8 cellular contexts compared by ENCODE assay signal in the genomic region with DNA sequence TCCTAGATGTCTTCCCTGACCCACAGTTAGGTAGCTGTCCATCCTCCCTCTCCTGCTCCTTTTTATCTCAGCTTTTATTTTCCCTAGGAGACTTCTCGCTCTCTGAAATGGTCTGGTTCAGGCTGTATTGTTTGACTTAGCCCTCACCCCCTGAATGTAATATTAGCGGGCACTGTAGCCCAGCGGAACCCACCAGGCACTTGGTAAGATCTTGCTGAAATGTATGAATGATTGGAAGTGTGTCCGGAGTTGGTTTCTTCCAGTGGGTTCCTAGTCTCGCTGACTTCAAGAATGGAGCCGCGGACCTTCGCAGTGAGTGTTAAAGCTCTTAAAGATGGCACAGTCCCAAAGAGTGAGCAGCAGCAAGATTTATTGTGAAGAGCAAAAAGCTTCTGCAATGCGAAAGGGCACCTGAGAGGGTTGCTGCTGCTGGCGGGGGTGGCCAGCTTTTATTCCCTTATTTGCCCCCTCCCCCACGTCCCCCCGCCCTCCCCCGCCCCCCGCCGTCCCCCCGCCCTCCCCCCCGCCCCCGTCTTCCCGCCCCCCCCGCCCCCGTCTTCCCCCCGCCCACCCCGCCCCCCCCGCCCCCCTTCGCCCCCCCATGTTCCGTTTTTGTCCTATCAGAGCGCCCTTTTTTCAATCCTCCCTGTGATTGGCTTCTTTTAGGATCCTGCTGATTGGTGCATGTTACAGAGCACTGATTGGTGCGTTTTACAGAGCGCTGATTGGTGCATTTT. TPM values are rescaled to one million over a fixed set of nuclear protein-coding genes. Genes with fewer than 3 reads are reported as not detected.
DNase-seq lines count a peak whose midpoint lies in the region; ATAC-seq and TF ChIP-seq lines count a peak whose summit lies in the region.

No MANE protein-coding gene starts in this region.

- H2BK120ac ChIP-seq in IMR-90 (ENCODE audit: low read depth, low read length): 0 out of 2 replicates have a peak overlapping the region, but pooled peaks have one; percentile 78

- H3K23ac ChIP-seq in IMR-90 (ENCODE audit: low read depth, low read length): no peak overlapping the region

- H3K9me1 ChIP-seq in IMR-90 (ENCODE audit: insufficient read depth, low read length): no peaks in the 10 kb centered on the region

- DNase-seq in DMS79 (lab: John Stamatoyannopoulos, UW): peak; percentile 51
- no peak for DNase-seq in DMS79 treated with DMSO at 0.1 percent for 48 hours (lab: John Stamatoyannopoulos, UW)
- DNase-seq in IMR-90: peak; percentile 68
- DNase-seq in ascending aorta (ENCODE audit: low spot score in 2 of 2): no peak
- DNase-seq in kidney epithelial cell (ENCODE audit: low read depth): no peak
- DNase-seq in thyroid gland: no peak
- no peak for DNase-seq in activated effector memory CD4-positive, alpha-beta T cell treated with Interleukin-2 at 50 U/mL for 16 hours
- DNase-seq in EL: no peak

- H4K91ac ChIP-seq in IMR-90 (ENCODE audit: insufficient read depth, low read depth, low read length): no peak overlapping the region

- intact Hi-C loops in IMR-90 (cut with micrococcal nuclease): no loop called here
- intact Hi-C loops in ascending aorta (cut with DNase I): loop anchor here (1.0 to 5.0 kb wide), 4 partner anchors 29 to 574 kb away; partner anchors contain the start of genes RAB7A and RUVBL1
- intact Hi-C loops in thyroid gland (cut with DNase I): no loop called here

- peak overlapping the region; percentile 75 for H4K5ac ChIP-seq in IMR-90 (ENCODE audit: low read depth, low read length)

- dilution Hi-C loops in IMR-90 (cut with HindIII; ENCODE audit: low sequenced_read_pairs, unreplicated experiment): no loop called here

- H3K9me3 ChIP-seq in IMR-90 (ENCODE audit: control insufficient read depth, insufficient read depth, low read length): peaks cover 2% of the 10 kb centered on the region; the same call in 1 of the 2 replicates
- H3K9me3 ChIP-seq in ascending aorta: no peaks in the 10 kb centered on the region
- H3K9me3 ChIP-seq in thyroid gland: no peaks in the 10 kb centered on the region

- 0 out of 3 replicates have a peak overlapping the region, but pooled peaks have one; percentile 64 for H2BK15ac ChIP-seq in IMR-90 (ENCODE audit: low read depth, low read length)

- TF ChIP-seq CTCF in IMR-90 (conservative IDR thresholded peaks at IDR 0.05; ENCODE audit: low read depth, low read length) (no peak), ascending aorta (IDR thresholded peaks at IDR 0.05) (no peak), kidney epithelial cell (IDR thresholded peaks at IDR 0.05; ENCODE audit: insufficient read depth, low read length, poor library complexity, severe bottlenecking) (no peak), thyroid gland (IDR thresholded peaks at IDR 0.05) (no peak)

- H2AK5ac ChIP-seq in IMR-90 (ENCODE audit: low read depth, low read length): no peak overlapping the region

- H3K4me1 ChIP-seq in IMR-90 (ENCODE audit: control insufficient read depth, insufficient read depth, low read length) (0 out of 2 replicates have a peak, but pooled peaks cover 2% of the 10 kb centered on the region), ascending aorta (peaks cover 6 to 10% of the 10 kb centered on the region in 2 donors), thyroid gland (peaks cover 2 to 6% of the 10 kb centered on the region in 2 donors)

- H2BK5ac ChIP-seq in IMR-90 (ENCODE audit: low read depth, low read length, poor library complexity, severe bottlenecking): no peak overlapping the region

- no peak overlapping the region for H3K56ac ChIP-seq in IMR-90 (ENCODE audit: extremely low read depth, insufficient read depth, low read length)

- WGBS in IMR-90 (ENCODE audit: extremely low coverage in 2 of 2, insufficient read length in 1 of 2), 2 experiments: 98% methylated on average over 6 of the region's 29 CpGs; no CpG with 5 or more reads in 1 of the 2 experiments
- 50 to 54% methylated on average over 14 to 22 of the region's 29 CpGs for WGBS in thyroid gland, 2 donors

- CTCF ChIA-PET in IMR-90 (lab: Yijun Ruan, JAX): no interaction called here

- no peak for TF ChIP-seq POLR2A in IMR-90 (IDR thresholded peaks at IDR 0.05; ENCODE audit: low read depth, low read length)
- no peak for TF ChIP-seq POLR2A in thyroid gland (IDR thresholded peaks at IDR 0.05)

- no peak overlapping the region for H2AK9ac ChIP-seq in IMR-90 (replicated peaks; ENCODE audit: low read depth, low read length, poor library complexity)

- H3K4me3 ChIP-seq in IMR-90 (ENCODE audit: insufficient read depth, low read depth, low read length) (peak overlapping the region; percentile 90), ascending aorta (peak overlapping the region; percentile 81 to 84), kidney epithelial cell (ENCODE audit: low read depth, low read length) (peak overlapping the region; percentile 90), thyroid gland (replicated peaks in 1 of 3) (peak overlapping the region in 2 of 3 donors; percentile 72 to 82)

- peak overlapping the region; percentile 99 for H2AFZ ChIP-seq in IMR-90 (replicated peaks; ENCODE audit: low read length, poor library complexity)

- H3K79me1 ChIP-seq in IMR-90 (ENCODE audit: low read depth in 1 of 2, low read length in 2 of 2): peaks cover 12 to 20% of the 10 kb centered on the region in 2 experiments

- H3K14ac ChIP-seq in IMR-90 (replicated peaks; ENCODE audit: low read depth, low read length): peak overlapping the region; percentile 48; the same call in 1 of the 2 replicates

- no peak overlapping the region for H3K18ac ChIP-seq in IMR-90 (ENCODE audit: low read depth, low read length)

- no peak for TF ChIP-seq RAD21 in IMR-90 (IDR thresholded peaks at IDR 0.05; ENCODE audit: low read length)

- in situ Hi-C loops in IMR-90 (cut with MboI; ENCODE audit: low sequenced_read_pairs): no loop called here

- peak overlapping the region; percentile 70; the same call in 1 of the 2 replicates for H2BK20ac ChIP-seq in IMR-90 (ENCODE audit: low read depth, low read length)

- H4K20me1 ChIP-seq in IMR-90 (ENCODE audit: insufficient read depth, low read length): no peaks in the 10 kb centered on the region

- peaks cover 5% of the 10 kb centered on the region for H3K27me3 ChIP-seq in IMR-90 (ENCODE audit: control insufficient read depth, insufficient read depth, low read length)
- no peaks in the 10 kb centered on the region for H3K27me3 ChIP-seq in ascending aorta
- no peaks in the 10 kb centered on the region for H3K27me3 ChIP-seq in kidney epithelial cell (ENCODE audit: control insufficient read depth, insufficient read depth, low read length)
- H3K27me3 ChIP-seq in thyroid gland: no peaks in the 10 kb centered on the region

- H3K9ac ChIP-seq in IMR-90 (ENCODE audit: low read depth, low read length): peak overlapping the region; percentile 67

- no TSS peak for BruUV-seq in IMR-90 (replicated peaks; lab: Mats Ljungman, UMichigan)

- H3K4ac ChIP-seq in IMR-90 (ENCODE audit: low read depth, low read length): no peak overlapping the region

- POLR2A ChIA-PET in IMR-90 (lab: Charles Lee; ENCODE audit: unreplicated experiment): no interaction called here

- no peak overlapping the region; the same call in 1 of the 2 replicates for H3K27ac ChIP-seq in IMR-90 (ENCODE audit: insufficient read depth, low read length)
- H3K27ac ChIP-seq in ascending aorta: peak overlapping the region; percentile 82 to 85
- peak overlapping the region; percentile 59 to 87 (median 69) for H3K27ac ChIP-seq in thyroid gland

- H4K8ac ChIP-seq in IMR-90 (ENCODE audit: low read depth in 2 of 2, low read length in 2 of 2): peak overlapping the region; percentile 96 to 97

- no peaks in the 10 kb centered on the region; the same call in 1 of the 2 replicates for H3K36me3 ChIP-seq in IMR-90 (ENCODE audit: control insufficient read depth, insufficient read depth, low read length)
- peaks cover 6 to 8% of the 10 kb centered on the region in 2 donors for H3K36me3 ChIP-seq in ascending aorta
- H3K36me3 ChIP-seq in kidney epithelial cell (ENCODE audit: control insufficient read depth, insufficient read depth, low read length): no peaks in the 10 kb centered on the region
- H3K36me3 ChIP-seq in thyroid gland: no peaks in the 10 kb centered on the region

- ATAC-seq in IMR-90 (ENCODE audit: low read depth): no peak

- H3K4me2 ChIP-seq in IMR-90 (ENCODE audit: low read depth, low read length): peak overlapping the region; percentile 91; the same call in 1 of the 2 replicates

TF ChIP-seq in IMR-90, 13 proteins besides CTCF, POLR2A, EP300 and RAD21:
- TF ChIP-seq BHLHE40 (IDR thresholded peaks at IDR 0.05; ENCODE audit: low read depth, low read length): no peak
- no peak for TF ChIP-seq MXI1 (IDR thresholded peaks at IDR 0.05; ENCODE audit: borderline replicate concordance, low read depth, low read length)
- no peak for TF ChIP-seq RFX5 (IDR thresholded peaks at IDR 0.05; ENCODE audit: low read depth, low read length)
- TF ChIP-seq, protein P1, sequence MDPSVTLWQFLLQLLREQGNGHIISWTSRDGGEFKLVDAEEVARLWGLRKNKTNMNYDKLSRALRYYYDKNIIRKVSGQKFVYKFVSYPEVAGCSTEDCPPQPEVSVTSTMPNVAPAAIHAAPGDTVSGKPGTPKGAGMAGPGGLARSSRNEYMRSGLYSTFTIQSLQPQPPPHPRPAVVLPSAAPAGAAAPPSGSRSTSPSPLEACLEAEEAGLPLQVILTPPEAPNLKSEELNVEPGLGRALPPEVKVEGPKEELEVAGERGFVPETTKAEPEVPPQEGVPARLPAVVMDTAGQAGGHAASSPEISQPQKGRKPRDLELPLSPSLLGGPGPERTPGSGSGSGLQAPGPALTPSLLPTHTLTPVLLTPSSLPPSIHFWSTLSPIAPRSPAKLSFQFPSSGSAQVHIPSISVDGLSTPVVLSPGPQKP (IDR thresholded peaks at IDR 0.05; ENCODE audit: borderline replicate concordance, low read depth, low read length): no peak
- TF ChIP-seq MAFK (IDR thresholded peaks at IDR 0.05; ENCODE audit: low read depth, low read length): no peak

RNA-seq across cellular contexts. Expression of gene EEFSEC, which starts 0.7 kb away (rescaled TPM):
- total RNA-seq in IMR-90 (2012; rRNA removed) (4.4 and 4.5 TPM in 2 replicates), ascending aorta (16.2 TPM), kidney epithelial cell (12.6 and 14.7 TPM in 2 replicates), thyroid gland (10 to 100 TPM; 13.3 to 26.6 (median 21.7) TPM)
- 9.3 and 10.6 TPM in 2 replicates for polyA plus RNA-seq in IMR-90 (2012; rRNA removed)
- polyA plus RNA-seq in IMR-90 (2012; cell fraction: cytosol; rRNA removed): 5.9 and 11.2 TPM in 2 replicates
- 7.5 and 15.5 TPM in 2 replicates for polyA plus RNA-seq in IMR-90 (2012; cell fraction: nucleus; rRNA removed; ENCODE audit: low replicate concordance)

RNA-seq across cellular contexts. Expression of gene RUVBL1, which starts 29.0 kb away (rescaled TPM):
- total RNA-seq in IMR-90 (2012; rRNA removed): 83.3 and 99.2 TPM in 2 replicates
- 68.7 and 75.2 TPM in 2 replicates for polyA plus RNA-seq in IMR-90 (2012; rRNA removed)
- 43.0 and 49.3 TPM in 2 replicates for polyA plus RNA-seq in IMR-90 (2012; cell fraction: cytosol; rRNA removed)
- 21.0 and 28.8 TPM in 2 replicates for polyA plus RNA-seq in IMR-90 (2012; cell fraction: nucleus; rRNA removed; ENCODE audit: low replicate concordance)
- 10.3 TPM for total RNA-seq in ascending aorta
- total RNA-seq in kidney epithelial cell: 68.4 and 68.7 TPM in 2 replicates
- 10 to 100 TPM; 23.4 to 44.1 (median 29.6) TPM for total RNA-seq in thyroid gland

Comparison
In these comparisons a context has a peak if more than half of its experiments do, and no peak if none do; other contexts are left out.
1. DNase-seq: peak in DMS79 (single experiment) and IMR-90 (single experiment); none in DMS79 treated with DMSO at 0.1 percent for 48 hours (single experiment), ascending aorta (0 of 2), kidney epithelial cell (single experiment), thyroid gland (0 of 2), activated effector memory CD4-positive, alpha-beta T cell treated with Interleukin-2 at 50 U/mL for 16 hours (single experiment) and EL (single experiment).
2. Peak in every context shown above with its lines, with median percentiles within 50 percentile points of each other: H3K4me3 ChIP-seq.